ENCODE assay signal across 15 cellular contexts in the genomic region with DNA sequence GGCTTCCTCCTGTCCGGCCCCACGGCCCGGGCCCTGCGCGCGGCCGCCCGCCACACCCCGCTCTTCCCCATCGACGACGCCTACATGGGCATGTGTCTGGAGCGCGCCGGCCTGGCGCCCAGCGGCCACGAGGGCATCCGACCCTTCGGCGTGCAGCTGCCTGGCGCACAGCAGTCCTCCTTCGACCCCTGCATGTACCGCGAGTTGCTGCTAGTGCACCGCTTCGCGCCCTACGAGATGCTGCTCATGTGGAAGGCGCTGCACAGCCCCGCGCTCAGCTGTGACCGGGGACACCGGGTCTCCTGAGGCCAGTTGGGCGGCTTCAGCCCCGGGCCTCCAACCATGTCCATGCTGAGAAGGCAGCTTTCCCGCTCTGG. TPM values are rescaled to one million over a fixed set of nuclear protein-coding genes. Genes with fewer than 3 reads are reported as not detected.
"Had no signal": no experiment of that assay in that cellular context is flagged by ENCODE, and none has a peak within 500 bp of the region (broad histone marks: within the 10 kb centered on the region; RNA-seq: fewer than 3 reads in every experiment).

No MANE protein-coding gene starts in this region.

- H3K27ac ChIP-seq: cardiac muscle cell, hepatocyte, psoas muscle, tibial nerve had no signal

- DNase-seq: activated B cell treated with CpG ODN at 0.5 μM for 24 hours; activated CD4-positive, alpha-beta T cell treated with anti-CD3 and anti-CD28 coated beads, Interleukin-2, amount 50 U/mL, for 1 hour; activated gamma-delta T cell; natural killer cell; stimulated activated CD8-positive, alpha-beta memory T cell treated with anti-CD3 and anti-CD28 coated beads, Interleukin-4, amount 100 ng/mL, for 48 hours had no signal

- H3K27ac Mint-ChIP-seq: activated B cell treated with CpG ODN at 0.5 μM for 24 hours; activated T-cell treated with anti-CD3 and anti-CD28 coated beads, Interleukin-2, amount 50 U/mL, for 24 hours; endodermal cell; natural killer cell had no signal

- H3K36me3 Mint-ChIP-seq: natural killer cell had no signal

- H3K79me2 ChIP-seq: hepatocyte had no signal

- H3K9me3 Mint-ChIP-seq: activated B cell treated with CpG ODN at 0.5 μM for 24 hours; activated T-cell treated with anti-CD3 and anti-CD28 coated beads, Interleukin-2, amount 50 U/mL, for 24 hours; natural killer cell had no signal

- H3K9me3 ChIP-seq: psoas muscle, tibial nerve had no signal

- H3K4me3 Mint-ChIP-seq: activated T-cell treated with anti-CD3 and anti-CD28 coated beads, Interleukin-2, amount 50 U/mL, for 24 hours; endodermal cell; natural killer cell had no signal

- H3K36me3 ChIP-seq: cardiac muscle cell, tibial nerve had no signal

RNA-seq across cellular contexts. Expression of gene B3GNT6, which starts 6.2 kb away (rescaled TPM):
- total RNA-seq: activated B cell treated with CpG ODN at 0.5 μM for 24 hours, astrocyte, cardiac muscle cell, dermis blood vessel endothelial cell, endodermal cell, natural killer cell, omental fat pad, sciatic nerve, tibial nerve had no signal
